Comparison of ENCODE assay signal across 8 cellular contexts in the genomic region with DNA sequence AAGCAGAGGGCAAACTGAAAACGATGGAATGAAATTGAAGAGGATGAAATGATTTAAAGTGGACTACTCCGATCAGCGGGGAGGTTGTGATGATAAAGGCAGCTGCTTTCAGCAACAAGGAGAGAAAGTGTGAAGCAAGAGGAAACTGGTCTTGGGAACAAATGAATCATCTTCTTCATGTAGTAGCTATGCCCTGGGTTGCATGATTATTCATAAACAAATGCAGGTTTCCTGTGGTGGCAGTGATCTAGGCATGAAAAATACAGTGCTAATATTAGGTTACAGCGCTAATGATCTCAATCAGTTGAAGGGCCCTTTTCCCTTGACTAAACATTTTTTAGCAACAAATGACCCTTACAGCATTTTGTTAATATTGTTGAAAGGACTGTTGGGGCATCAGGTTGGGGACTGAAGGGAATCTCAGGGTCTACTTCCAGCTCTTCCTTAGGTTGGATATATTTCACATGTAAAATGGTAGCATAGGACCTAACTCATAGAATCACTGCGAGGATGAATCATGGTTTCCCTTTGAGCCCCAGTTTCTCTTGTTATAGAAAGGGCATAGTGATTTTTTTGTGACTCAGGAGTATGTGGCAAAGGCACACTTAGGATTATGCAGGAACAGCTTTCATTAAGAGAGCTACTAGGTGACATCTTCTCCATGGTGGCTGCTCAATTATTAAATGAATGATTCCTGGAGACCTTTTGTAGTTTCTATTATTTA. TPM values are rescaled to one million over a fixed set of nuclear protein-coding genes. Genes with fewer than 3 reads are reported as not detected.
A peak's percentile ranks its signal among the peaks of the same experiment; 100 is the strongest.
DNase-seq lines count a peak whose midpoint lies in the region; ATAC-seq and TF ChIP-seq lines count a peak whose summit lies in the region.

No MANE protein-coding gene starts in this region.

- peaks cover 18% of the 10 kb centered on the region for H3K27me3 Mint-ChIP-seq in activated CD8-positive, alpha-beta T cell treated with anti-CD3 and anti-CD28 coated beads, Interleukin-2, amount 10 ng/mL, durations not matched to agents 7 days and 5 days (ENCODE audit: low read depth)
- peaks cover 6% of the 10 kb centered on the region for H3K27me3 Mint-ChIP-seq in endodermal cell (ENCODE audit: insufficient read depth)

- H3K4me3 Mint-ChIP-seq in activated CD8-positive, alpha-beta T cell treated with anti-CD3 and anti-CD28 coated beads, Interleukin-2, amount 10 ng/mL, durations not matched to agents 7 days and 5 days, result peak overlapping the region; percentile 17
- no peak overlapping the region for H3K4me3 Mint-ChIP-seq in endodermal cell

- CTCF ChIA-PET in activated CD8-positive, alpha-beta T cell treated with anti-CD3 and anti-CD28 coated beads, Interleukin-2, amount 10 ng/mL, durations not matched to agents 7 days and 5 days (lab: Charles Lee), result interaction anchor here (0.8 to 1.4 kb wide), 3 partner anchors 12 to 588 kb away, joined by 3 to 5 read pairs (median 4); no protein-coding TSS in a partner anchor

- no peak overlapping the region for H3K4me3 ChIP-seq in endodermal cell (ENCODE audit: low read length)

- H3K9ac ChIP-seq in endodermal cell (ENCODE audit: extremely low read depth, low read length, poor library complexity, severe bottlenecking), result no peak overlapping the region

- no peaks in the 10 kb centered on the region for H3K9me3 ChIP-seq in endodermal cell (ENCODE audit: control insufficient read depth, low read length)

- DNase-seq in stimulated activated naive CD4-positive, alpha-beta T cell treated with Interleukin-2 at 50 U/mL for 16 hours (lab: John Stamatoyannopoulos, UW), result peak; percentile 12
- DNase-seq in stimulated activated naive CD4-positive, alpha-beta T cell (lab: John Stamatoyannopoulos, UW), result no peak
- peak; percentile 33 for DNase-seq in activated CD8-positive, alpha-beta T cell treated with anti-CD3 and anti-CD28 coated beads, Interleukin-2, amount 10 ng/mL, durations not matched to agents 7 days and 5 days
- DNase-seq in glomerular visceral epithelial cell (ENCODE audit: extremely low spot score) (peak; percentile 35), endodermal cell (no peak), NCI-H146 (lab: John Stamatoyannopoulos, UW) (no peak), RPMI8226 (no peak)

- POLR2A ChIA-PET in activated CD8-positive, alpha-beta T cell treated with anti-CD3 and anti-CD28 coated beads, Interleukin-2, amount 10 ng/mL, durations not matched to agents 7 days and 5 days (lab: Charles Lee), result no interaction called here

- no peak overlapping the region for H3K27ac ChIP-seq in endodermal cell (ENCODE audit: low read depth, low read length)

- H3K36me3 Mint-ChIP-seq in activated CD8-positive, alpha-beta T cell treated with anti-CD3 and anti-CD28 coated beads, Interleukin-2, amount 10 ng/mL, durations not matched to agents 7 days and 5 days (ENCODE audit: low read depth), result no peaks in the 10 kb centered on the region
- no peaks in the 10 kb centered on the region for H3K36me3 Mint-ChIP-seq in endodermal cell (ENCODE audit: low read depth)

- no peaks in the 10 kb centered on the region for H3K9me3 Mint-ChIP-seq in activated CD8-positive, alpha-beta T cell treated with anti-CD3 and anti-CD28 coated beads, Interleukin-2, amount 10 ng/mL, durations not matched to agents 7 days and 5 days (ENCODE audit: insufficient read depth)
- no peaks in the 10 kb centered on the region for H3K9me3 Mint-ChIP-seq in endodermal cell

- no peak for TF ChIP-seq CTCF in endodermal cell (conservative IDR thresholded peaks at IDR 0.05)

- peaks cover 23% of the 10 kb centered on the region for H3K27me3 ChIP-seq in endodermal cell (ENCODE audit: control insufficient read depth, insufficient read depth, low read length, poor library complexity, severe bottlenecking)

- H3K36me3 ChIP-seq in endodermal cell (ENCODE audit: control insufficient read depth, insufficient read depth, low read length), result no peaks in the 10 kb centered on the region

- 89 to 92% methylated on average over 3 to 5 of the region's 5 CpGs for WGBS in endodermal cell (ENCODE audit: insufficient coverage in 1 of 2, insufficient read length in 1 of 2), 2 experiments

- peaks cover 32% of the 10 kb centered on the region for H3K4me1 Mint-ChIP-seq in activated CD8-positive, alpha-beta T cell treated with anti-CD3 and anti-CD28 coated beads, Interleukin-2, amount 10 ng/mL, durations not matched to agents 7 days and 5 days (ENCODE audit: low read depth)
- peaks cover 9% of the 10 kb centered on the region for H3K4me1 Mint-ChIP-seq in endodermal cell

- H3K4me1 ChIP-seq in endodermal cell (ENCODE audit: control insufficient read depth, insufficient read depth, low read length), result no peaks in the 10 kb centered on the region

- H3K27ac Mint-ChIP-seq in activated CD8-positive, alpha-beta T cell treated with anti-CD3 and anti-CD28 coated beads, Interleukin-2, amount 10 ng/mL, durations not matched to agents 7 days and 5 days, result peak overlapping the region; percentile 36
- H3K27ac Mint-ChIP-seq in endodermal cell, result no peak overlapping the region

- peak; percentile 64 for ATAC-seq in HG03432 (IDR thresholded peaks at IDR 0.05; ENCODE audit: unreplicated experiment)
- ATAC-seq in activated CD8-positive, alpha-beta T cell treated with anti-CD3 and anti-CD28 coated beads, Interleukin-2, amount 10 ng/mL, durations not matched to agents 7 days and 5 days, result peak; percentile 21

RNA-seq across cellular contexts. Expression of gene ZFYVE9, which starts 1.9 kb away (rescaled TPM):
- 1 to 10 TPM; 1.4 to 1.6 TPM for total RNA-seq in activated CD8-positive, alpha-beta T cell treated with anti-CD3 and anti-CD28 coated beads, Interleukin-2, amount 10 ng/mL, durations not matched to agents 7 days and 5 days
- 10 to 100 TPM; 34.3 to 40.5 TPM for total RNA-seq in endodermal cell
- polyA plus RNA-seq in endodermal cell (2013, experiment 1 of 2), result 15.1 TPM
- 14.4 TPM for polyA plus RNA-seq in endodermal cell (2013, experiment 2 of 2)

Comparison
In these comparisons a context has a peak if more than half of its experiments do, and no peak if none do; other contexts are left out.
1. DNase-seq: peak in stimulated activated naive CD4-positive, alpha-beta T cell treated with Interleukin-2 at 50 U/mL for 16 hours (single experiment), activated CD8-positive, alpha-beta T cell treated with anti-CD3 and anti-CD28 coated beads, Interleukin-2, amount 10 ng/mL, durations not matched to agents 7 days and 5 days (single experiment) and glomerular visceral epithelial cell (single experiment); none in stimulated activated naive CD4-positive, alpha-beta T cell (0 of 6), endodermal cell (single experiment), NCI-H146 (single experiment) and RPMI8226 (single experiment).
2. RNA of gene ZFYVE9, which starts 1.9 kb away (total RNA-seq): 34.3 to 40.5 TPM in endodermal cell; 1.4 to 1.6 TPM in activated CD8-positive, alpha-beta T cell treated with anti-CD3 and anti-CD28 coated beads, Interleukin-2, amount 10 ng/mL, durations not matched to agents 7 days and 5 days; every median in the first group is over 10 times any median in the second.